ENCODE assay signal across 21 cellular contexts in the genomic region with DNA sequence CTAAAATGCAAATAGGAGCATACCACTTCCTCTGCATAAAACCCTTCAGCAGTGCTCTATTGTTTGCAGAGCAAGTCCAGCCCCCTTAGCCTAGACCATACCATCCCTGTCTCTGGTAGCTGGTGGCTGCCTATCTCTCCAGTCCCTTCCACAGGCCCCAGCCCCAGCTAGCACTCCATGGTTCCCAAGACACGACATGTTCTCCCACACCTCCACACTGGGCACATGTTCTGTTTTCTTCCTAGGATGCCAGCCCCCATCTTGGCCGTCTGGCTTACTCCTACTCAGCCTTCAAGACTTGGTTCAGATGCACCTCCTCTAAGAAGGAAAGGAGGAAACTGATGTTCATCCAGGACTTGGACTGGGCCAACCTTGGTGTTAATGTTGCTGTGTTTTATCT.
"Had no signal": no experiment of that assay in that cellular context is flagged by ENCODE, and none has a peak within 500 bp of the region (broad histone marks: within the 10 kb centered on the region; RNA-seq: fewer than 3 reads in every experiment).

No MANE protein-coding gene starts in this region.

- H3K9me3 ChIP-seq: SK-N-SH had no signal

- H3K4me2 ChIP-seq: SK-N-SH had no signal

- H3K27ac ChIP-seq: HL-60 had no signal

- H3K9ac ChIP-seq: SK-N-SH had no signal

- DNase-seq: KBM-7, MV-4-11, NCI-H1048, NCI-H1105, NCI-H1417, NCI-H1436 treated with DMSO at 0.1 percent for 48 hours, NCI-H1694, NCI-H1930, NCI-H2081, NCI-H2107, NCI-H2227 treated with DMSO at 0.1 percent for 48 hours, NCI-H524, NCI-H526 treated with DMSO at 0.1 percent for 48 hours, NCI-H774, RPMI8226, SHP77, SK-N-SH, SW 1271 had no signal

- FAIRE-seq: HTR-8/SVneo, RCC 7860 had no signal
